Comparison of ENCODE assay signal across 22 cellular contexts in genomic region chr11:133815636-133816035, GRCh38. TPM values are rescaled to one million over a fixed set of nuclear protein-coding genes. Genes with fewer than 3 reads are reported as not detected.
A peak's percentile ranks its signal among the peaks of the same experiment; 100 is the strongest.
DNase-seq lines count a peak whose midpoint lies in the region; ATAC-seq and FAIRE-seq lines count a peak whose summit lies in the region.
"Had no signal": no experiment of that assay in that cellular context is flagged by ENCODE, and none has a peak within 500 bp of the region (broad histone marks: within the 10 kb centered on the region; RNA-seq: fewer than 3 reads in every experiment).

No MANE protein-coding gene starts in this region.

- H3K36me3 Mint-ChIP-seq in activated CD8-positive, alpha-beta memory T cell treated with anti-CD3 and anti-CD28 coated beads, Interleukin-2, amount 10 ng/mL, durations not matched to agents 7 days and 5 days: no peaks in the 10 kb centered on the region
- H3K36me3 Mint-ChIP-seq: CD4-positive, alpha-beta memory T cell had no signal

- H3K27me3 ChIP-seq in right cardiac atrium (ENCODE audit: control insufficient read depth, insufficient read depth): no peaks in the 10 kb centered on the region
- H3K27me3 ChIP-seq in small intestine (ENCODE audit: control insufficient read depth in 2 of 2, insufficient read depth in 2 of 2, low read length in 2 of 2): peaks cover 0 to 2% of the 10 kb centered on the region in 2 donors

- no peaks in the 10 kb centered on the region for H3K36me3 ChIP-seq in small intestine (ENCODE audit: control insufficient read depth in 2 of 2, insufficient read depth in 2 of 2, low read length in 2 of 2)
- H3K36me3 ChIP-seq: MG63 had no signal

- no peak overlapping the region for H3K4me3 Mint-ChIP-seq in activated CD8-positive, alpha-beta memory T cell treated with anti-CD3 and anti-CD28 coated beads, Interleukin-2, amount 10 ng/mL, durations not matched to agents 7 days and 5 days
- H3K4me3 Mint-ChIP-seq: CD4-positive, alpha-beta memory T cell; IgD-negative memory B cell had no signal

- H3K4me3 ChIP-seq in right cardiac atrium (ENCODE audit: low read length) (no peak overlapping the region), small intestine (ENCODE audit: low read depth in 1 of 2, low read length in 2 of 2) (no peak overlapping the region)
- H3K4me3 ChIP-seq: A549, GM23248, MG63 had no signal

- no peaks in the 10 kb centered on the region for H3K9me3 ChIP-seq in right cardiac atrium (ENCODE audit: control insufficient read depth, low read length)
- no peaks in the 10 kb centered on the region for H3K9me3 ChIP-seq in small intestine (ENCODE audit: control insufficient read depth, low read depth)
- H3K9me3 ChIP-seq: A549, MG63 had no signal

- H3K9me3 Mint-ChIP-seq in activated CD8-positive, alpha-beta memory T cell treated with anti-CD3 and anti-CD28 coated beads, Interleukin-2, amount 10 ng/mL, durations not matched to agents 7 days and 5 days (ENCODE audit: low read depth): no peaks in the 10 kb centered on the region

- no peaks in the 10 kb centered on the region for H3K27me3 Mint-ChIP-seq in activated CD8-positive, alpha-beta memory T cell treated with anti-CD3 and anti-CD28 coated beads, Interleukin-2, amount 10 ng/mL, durations not matched to agents 7 days and 5 days

- no peaks in the 10 kb centered on the region for H3K4me1 Mint-ChIP-seq in activated CD8-positive, alpha-beta memory T cell treated with anti-CD3 and anti-CD28 coated beads, Interleukin-2, amount 10 ng/mL, durations not matched to agents 7 days and 5 days
- H3K4me1 Mint-ChIP-seq: CD4-positive, alpha-beta memory T cell; IgD-negative memory B cell had no signal

- DNase-seq in activated CD8-positive, alpha-beta memory T cell treated with anti-CD3 and anti-CD28 coated beads, Interleukin-2, amount 10 ng/mL, durations not matched to agents 7 days and 5 days: peak; percentile 14
- no peak for DNase-seq in activated CD8-positive, alpha-beta memory T cell treated with anti-CD3 and anti-CD28 coated beads, Interleukin-2, amount 50 U/mL, for 48 hours
- DNase-seq in NCI-H69 (lab: John Stamatoyannopoulos, UW): peak; percentile 33
- no peak for DNase-seq in right cardiac atrium
- peak; percentile 10 for DNase-seq in small intestine
- no peak for DNase-seq in OCI-M1 (lab: John Stamatoyannopoulos, UW)
- no peak for DNase-seq in Kasumi-1 (lab: John Stamatoyannopoulos, UW)
- DNase-seq: Calu3; CD4-positive, alpha-beta memory T cell; GF-D8; GM23248; HCEC 1CT; Karpas-422; MG63; NCI-H1092; NCI-H2171 treated with DMSO at 0.1 percent for 48 hours; NCI-H446 had no signal

- H3K27ac Mint-ChIP-seq in activated CD8-positive, alpha-beta memory T cell treated with anti-CD3 and anti-CD28 coated beads, Interleukin-2, amount 10 ng/mL, durations not matched to agents 7 days and 5 days: no peak overlapping the region
- H3K27ac Mint-ChIP-seq: CD4-positive, alpha-beta memory T cell; IgD-negative memory B cell had no signal

- no peak for FAIRE-seq in small intestine (lab: Jason Lieb, UNC)
- FAIRE-seq: A549, GM19239 had no signal

- H3K4me1 ChIP-seq in right cardiac atrium (ENCODE audit: control insufficient read depth, insufficient read depth, low read length) (no peaks in the 10 kb centered on the region), small intestine (ENCODE audit: control insufficient read depth in 2 of 2, insufficient read depth in 1 of 2, low read depth in 1 of 2, low read length in 1 of 2) (no peaks in the 10 kb centered on the region)
- H3K4me1 ChIP-seq: A549 had no signal

- H3K27ac ChIP-seq in right cardiac atrium (ENCODE audit: low read length): no peak overlapping the region
- H3K27ac ChIP-seq in small intestine (ENCODE audit: low read depth in 1 of 2, low read length in 1 of 2): no peak overlapping the region
- H3K27ac ChIP-seq: A549, GM23248 had no signal

- intact Hi-C loops in right cardiac atrium (cut with DNase I): no loop called here

- 42% methylated on average over 5 of the region's 5 CpGs for WGBS in right cardiac atrium
- 49 to 59% (median 49%) methylated on average over 5 of the region's 5 CpGs for WGBS in small intestine, 3 donors

- no peak for ATAC-seq in activated CD8-positive, alpha-beta memory T cell treated with anti-CD3 and anti-CD28 coated beads, Interleukin-2, amount 10 ng/mL, durations not matched to agents 7 days and 5 days
- peak; percentile 47 to 76 for ATAC-seq in right cardiac atrium
- ATAC-seq: A549 had no signal

- CTCF ChIA-PET in activated CD8-positive, alpha-beta memory T cell treated with anti-CD3 and anti-CD28 coated beads, Interleukin-2, amount 10 ng/mL, durations not matched to agents 7 days and 5 days (lab: Charles Lee): no interaction called here

RNA-seq across cellular contexts. Expression of gene SPATA19, which starts 29.7 kb away (rescaled TPM):
- total RNA-seq in activated CD8-positive, alpha-beta memory T cell treated with anti-CD3 and anti-CD28 coated beads, Interleukin-2, amount 10 ng/mL, durations not matched to agents 7 days and 5 days: not detected
- not detected for total RNA-seq in right cardiac atrium
- polyA plus RNA-seq in right cardiac atrium (not detected), small intestine (not detected)
- total RNA-seq: Calu3; CD4-positive, alpha-beta memory T cell; GM23248; SK-MEL-5 had no signal
- polyA plus RNA-seq: A549; BJ; CD4-positive, alpha-beta memory T cell; GM23248; IgD-negative memory B cell had no signal

Comparison
In these comparisons a context has a peak if more than half of its experiments do, and no peak if none do; other contexts are left out.
1. DNase-seq: peak in activated CD8-positive, alpha-beta memory T cell treated with anti-CD3 and anti-CD28 coated beads, Interleukin-2, amount 10 ng/mL, durations not matched to agents 7 days and 5 days (single experiment), NCI-H69 (single experiment) and small intestine (single experiment); none in activated CD8-positive, alpha-beta memory T cell treated with anti-CD3 and anti-CD28 coated beads, Interleukin-2, amount 50 U/mL, for 48 hours (single experiment), right cardiac atrium (0 of 3), OCI-M1 (single experiment) and Kasumi-1 (0 of 2).